ENCODE assay signal across 1 cellular context in the genomic region with DNA sequence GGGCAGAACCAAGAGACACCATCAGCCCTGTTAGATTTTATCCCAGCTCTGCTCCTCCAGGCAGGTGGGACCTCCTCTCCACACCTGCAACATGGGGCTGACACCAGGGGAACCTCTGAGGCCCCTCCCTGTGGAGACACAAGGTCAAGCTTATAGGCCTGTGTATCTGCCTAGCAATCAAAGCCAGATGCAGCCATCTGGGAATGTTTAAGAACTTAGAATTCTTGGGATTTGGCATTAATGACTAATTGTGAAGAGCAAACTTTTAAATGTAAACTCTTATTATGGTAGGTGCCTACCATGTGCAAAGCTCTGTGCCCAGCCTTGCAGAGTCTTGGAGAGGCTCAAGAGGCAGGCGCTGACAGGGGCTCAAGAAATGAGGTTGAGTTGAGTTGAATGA.
TF ChIP-seq lines count a peak whose summit lies in the region.

No MANE protein-coding gene starts in this region.

TF ChIP-seq in K562, 482 proteins besides CTCF, POLR2A, EP300 and RAD21 (continued from another document):
- TF ChIP-seq CEBPB (tag; IDR thresholded peaks at IDR 0.05), result no peak
